In genomic region chr2:58065248-58065647, GRCh38 we compare ENCODE assay signal across 25 cellular contexts.
"Had no signal": no experiment of that assay in that cellular context is flagged by ENCODE, and none has a peak within 500 bp of the region (broad histone marks: within the 10 kb centered on the region; RNA-seq: fewer than 3 reads in every experiment).

No MANE protein-coding gene starts in this region.

- H2AFZ ChIP-seq: neural progenitor cell had no signal

- H3K9me3 ChIP-seq: left ventricle myocardium inferior, ovary, right atrium auricular region, sigmoid colon, tibial nerve, uterus had no signal

- ATAC-seq: natural killer cell; stimulated activated memory B cell treated with anti-CD40 and anti-IgM and Interleukin-4, amounts not matched to agents 10 μg/mL and 1 μg/mL and 100 μg/mL, for 72 hours; stimulated activated naive CD8-positive, alpha-beta T cell treated with anti-CD3 and anti-CD28 coated beads, Interleukin-15, amount 100 ng/mL, for 72 hours had no signal

- H3K9me3 Mint-ChIP-seq: natural killer cell, nephron progenitor cell had no signal

- H3K9ac ChIP-seq: neural progenitor cell had no signal

- H3K4me3 ChIP-seq: left ventricle myocardium inferior, lung, neural progenitor cell, ovary, right atrium auricular region, sigmoid colon, tibial nerve, uterus had no signal

- H3K36me3 Mint-ChIP-seq: natural killer cell had no signal

- H3K27me3 Mint-ChIP-seq: naive B cell; progenitor cell of endocrine pancreas; stimulated activated memory B cell treated with anti-CD40 and anti-IgM and Interleukin-4, amounts not matched to agents 10 μg/mL and 1 μg/mL and 100 μg/mL, for 72 hours; stimulated activated naive CD8-positive, alpha-beta T cell treated with anti-CD3 and anti-CD28 coated beads, Interleukin-15, amount 100 ng/mL, for 72 hours; type B pancreatic cell had no signal

- H3K4me2 ChIP-seq: neural progenitor cell had no signal

- H3K27ac ChIP-seq: left ventricle myocardium inferior, neural progenitor cell, ovary, right atrium auricular region, sigmoid colon, tibial nerve, uterus had no signal

- DNase-seq: islet precursor cell; left ventricle myocardium inferior; mesendoderm; naive B cell; natural killer cell; nephron progenitor cell; ovary; sigmoid colon; small intestine; stimulated activated CD4-positive, alpha-beta T cell treated with anti-CD3 and anti-CD28 coated beads, Interleukin-1b, Interleukin-23, amount 100 ng/mL, for 48 hours; stimulated activated CD4-positive, alpha-beta T cell treated with anti-CD3 and anti-CD28 coated beads, Interleukin-2, amount 100 ng/mL, for 48 hours; stimulated activated CD4-positive, alpha-beta T cell treated with anti-CD3 and anti-CD28 coated beads, Interleukin-4, amount 100 ng/mL, for 4 hours; stimulated activated CD8-positive, alpha-beta memory T cell treated with anti-CD3 and anti-CD28 coated beads, Interleukin-4, amount 100 ng/mL, for 48 hours; stimulated activated naive CD4-positive, alpha-beta T cell treated with Interleukin-2 at 50 U/mL for 16 hours; stimulated activated naive CD8-positive, alpha-beta T cell treated with anti-CD3 and anti-CD28 coated beads, Interleukin-15, amount 100 ng/mL, for 72 hours; substantia nigra; uterus had no signal

- H3K27ac Mint-ChIP-seq: mesothelial cell of epicardium; natural killer cell; nephron progenitor cell; neural progenitor cell; progenitor cell of endocrine pancreas; stimulated activated memory B cell treated with anti-CD40 and anti-IgM and Interleukin-4, amounts not matched to agents 10 μg/mL and 1 μg/mL and 100 μg/mL, for 72 hours; stimulated activated naive CD8-positive, alpha-beta T cell treated with anti-CD3 and anti-CD28 coated beads, Interleukin-15, amount 100 ng/mL, for 72 hours; type B pancreatic cell had no signal

- H3K36me3 ChIP-seq: neural progenitor cell, ovary, right atrium auricular region, uterus had no signal

- H3K4me3 Mint-ChIP-seq: mesothelial cell of epicardium; natural killer cell; nephron progenitor cell; neural progenitor cell; stimulated activated memory B cell treated with anti-CD40 and anti-IgM and Interleukin-4, amounts not matched to agents 10 μg/mL and 1 μg/mL and 100 μg/mL, for 72 hours; stimulated activated naive CD8-positive, alpha-beta T cell treated with anti-CD3 and anti-CD28 coated beads, Interleukin-15, amount 100 ng/mL, for 72 hours; type B pancreatic cell had no signal

- H3K4me1 ChIP-seq: tibial nerve, uterus had no signal

- H3K27me3 ChIP-seq: neural progenitor cell, ovary, right atrium auricular region, sigmoid colon, tibial nerve, uterus had no signal

- H3K4me1 Mint-ChIP-seq: nephron progenitor cell, neural progenitor cell had no signal
